ENCODE assay signal across 1 cellular context in genomic region chr16:73191111-73192046, GRCh38.
A peak's percentile ranks its signal among the peaks of the same experiment; 100 is the strongest.
TF ChIP-seq lines count a peak whose summit lies in the region.

No MANE protein-coding gene starts in this region.

TF ChIP-seq in GM12878, 131 proteins besides CTCF, POLR2A, EP300 and RAD21 (continued from another document and continues in another):
- TF ChIP-seq CUX1 (IDR thresholded peaks at IDR 0.05; ENCODE audit: insufficient replicate concordance, low read depth, low read length) (no peak), YBX1 (IDR thresholded peaks at IDR 0.05) (no peak), POLR2AphosphoS5 (IDR thresholded peaks at IDR 0.05; ENCODE audit: low read length) (no peak), RAD51 (IDR thresholded peaks at IDR 0.05) (no peak), E2F8 (IDR thresholded peaks at IDR 0.05; ENCODE audit: low read depth, partially characterized antibody) (no peak), TCF7 (IDR thresholded peaks at IDR 0.05; ENCODE audit: borderline replicate concordance) (no peak), IKZF1 (conservative IDR thresholded peaks at IDR 0.05) (peak; percentile 55), BHLHE40 (IDR thresholded peaks at IDR 0.05; ENCODE audit: borderline replicate concordance in 1 of 2, low read depth in 2 of 2, low read length in 1 of 2) (no peak), ATF2 (IDR thresholded peaks at IDR 0.05; ENCODE audit: low read length) (no peak), ZNF687 (IDR thresholded peaks at IDR 0.05) (no peak), ATF3 (IDR thresholded peaks at IDR 0.05; ENCODE audit: borderline replicate concordance, extremely low read depth, low read depth, low read length) (no peak), FOS (IDR thresholded peaks at IDR 0.05; ENCODE audit: borderline replicate concordance, extremely low read depth, insufficient read length) (no peak), CREB1 (IDR thresholded peaks at IDR 0.05; ENCODE audit: low read depth) (no peak), NR2F1 (conservative IDR thresholded peaks at IDR 0.05) (no peak), PRDM15 (CRISPR knock-in tag; IDR thresholded peaks at IDR 0.05) (no peak), FOXM1 (IDR thresholded peaks at IDR 0.05; ENCODE audit: low read depth, low read length) (no peak), ZNF592 (IDR thresholded peaks at IDR 0.05) (no peak), GABPA (IDR thresholded peaks at IDR 0.05; ENCODE audit: low read depth) (no peak), USF2 (IDR thresholded peaks at IDR 0.05; ENCODE audit: borderline replicate concordance, low read depth, low read length) (no peak), E4F1 (IDR thresholded peaks at IDR 0.05; ENCODE audit: borderline replicate concordance, partially characterized antibody) (no peak), ESRRA (IDR thresholded peaks at IDR 0.05; ENCODE audit: low read length) (no peak), STAT3 (IDR thresholded peaks at IDR 0.05; ENCODE audit: low read depth, low read length) (no peak), SMAD1 (IDR thresholded peaks at IDR 0.05; ENCODE audit: low read depth, partially characterized antibody) (no peak), HDGF (IDR thresholded peaks at IDR 0.05) (no peak), IRF4 (IDR thresholded peaks at IDR 0.05; ENCODE audit: low read depth, low read length) (peak; percentile 59; the same call in 1 of the 2 replicates), ZNF274 (IDR thresholded peaks at IDR 0.05; ENCODE audit: insufficient read depth, insufficient read length) (no peak), TCF12 (IDR thresholded peaks at IDR 0.05; ENCODE audit: low read depth, low read length) (no peak), ASH2L (IDR thresholded peaks at IDR 0.05; ENCODE audit: borderline replicate concordance, low read depth) (no peak)
